Comparison of ENCODE assay signal across 32 cellular contexts in the genomic region with DNA sequence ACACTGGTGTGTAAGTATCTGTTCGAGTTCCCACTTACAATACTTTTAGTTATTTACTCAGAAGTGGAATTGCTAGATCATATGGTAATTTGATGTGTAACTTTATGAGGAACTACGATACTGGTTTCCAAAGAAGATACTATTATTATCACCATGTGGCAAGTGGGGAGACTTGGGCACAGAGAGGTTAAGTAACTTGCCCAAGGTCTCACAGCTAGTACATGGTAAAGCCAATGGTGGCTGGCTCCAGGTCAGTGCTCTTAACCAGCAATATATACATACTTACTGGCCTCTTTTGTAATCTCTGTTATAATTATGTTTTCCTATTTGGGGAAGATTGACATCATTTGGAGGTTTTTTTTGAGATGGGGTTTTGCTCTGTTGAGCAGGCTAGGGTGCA.
"Had no signal": no experiment of that assay in that cellular context is flagged by ENCODE, and none has a peak within 500 bp of the region (broad histone marks: within the 10 kb centered on the region; RNA-seq: fewer than 3 reads in every experiment).

No MANE protein-coding gene starts in this region.

- FAIRE-seq: RCC 7860 had no signal

- H3K27me3 ChIP-seq: SJCRH30 had no signal

- ATAC-seq: Panc1, Right ventricle myocardium inferior, SK-N-SH treated with all-trans-retinoic acid at 6 μM for 48 hours, T-cell, T-helper 17 cell had no signal

- H2AFZ ChIP-seq: PC-9 had no signal

- H3K4me3 Mint-ChIP-seq: T-cell had no signal

- H3K4me2 ChIP-seq: KMS-11, PC-9 had no signal

- H3K9ac ChIP-seq: KMS-11 had no signal

- H3K36me3 Mint-ChIP-seq: T-cell had no signal

- H3K9me3 ChIP-seq: SJCRH30 had no signal

- H3K36me3 ChIP-seq: SJCRH30 had no signal

- DNase-seq: Karpas-422, MM.1S, NCI-H1092, NCI-H1105, NCI-H1417 treated with DMSO at 0.1 percent for 48 hours, NCI-H1436 treated with DMSO at 0.1 percent for 48 hours, NCI-H1694 treated with DMSO at 0.1 percent for 48 hours, NCI-H187 treated with DMSO at 0.1 percent for 48 hours, NCI-H2029, NCI-H2081, NCI-H2171 treated with DMSO at 0.1 percent for 48 hours, NCI-H226, NCI-H446 treated with DMSO at 0.1 percent for 48 hours, NCI-H510A, NCI-H524, NCI-H526, NCI-H69, NCI-H748 treated with DMSO at 0.1 percent for 48 hours, NCI-H82, PC-9, SHP77, SIG-M5, SJCRH30, T-cell, T-helper 17 cell had no signal

- H3K27ac ChIP-seq: KMS-11, PC-9, RWPE1, SJCRH30, SK-N-MC had no signal

- H3K9me3 Mint-ChIP-seq: T-cell had no signal

- H3K4me3 ChIP-seq: PC-9, SJCRH30, SK-N-MC had no signal

- H3K27ac Mint-ChIP-seq: T-cell, T-helper 17 cell had no signal
